In the genomic region with DNA sequence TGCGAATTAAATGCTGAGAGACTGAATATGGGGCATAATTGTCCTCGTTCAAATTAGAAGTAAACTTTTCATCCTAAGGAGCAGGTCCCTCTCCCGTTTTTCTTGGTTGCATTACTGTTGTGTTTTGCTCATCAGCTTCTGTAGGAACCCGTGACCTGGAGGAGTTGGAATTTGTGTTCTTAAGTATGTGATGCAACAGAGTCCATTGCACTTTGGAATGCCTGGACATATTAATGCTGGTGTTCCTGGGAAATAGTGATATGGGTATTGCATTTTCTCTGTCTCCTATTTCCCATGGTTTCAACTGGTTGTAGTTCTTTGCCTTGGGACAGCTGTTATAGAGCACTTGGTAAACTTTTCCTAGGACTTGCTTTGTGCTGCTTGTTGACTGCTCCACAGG, we compare ENCODE assay signal across 27 cellular contexts.
"Had no signal": no experiment of that assay in that cellular context is flagged by ENCODE, and none has a peak within 500 bp of the region (broad histone marks: within the 10 kb centered on the region; RNA-seq: fewer than 3 reads in every experiment).

No MANE protein-coding gene starts in this region.

- H3K9me3 ChIP-seq: colonic mucosa, esophagus squamous epithelium, left lung, lower lobe of right lung had no signal

- H3K4me1 ChIP-seq: colonic mucosa, esophagus squamous epithelium, gastrocnemius medialis, left lung, lower lobe of right lung had no signal

- H3K36me3 ChIP-seq: colonic mucosa, esophagus squamous epithelium, gastrocnemius medialis, heart right ventricle, left lung, lower lobe of right lung had no signal

- H3K4me3 ChIP-seq: colonic mucosa, esophagus squamous epithelium, gastrocnemius medialis, heart right ventricle, left lung, lower lobe of right lung had no signal

- FAIRE-seq: endometrium, kidney had no signal

- DNase-seq: cerebellar nuclear complex; colonic mucosa; cortex of kidney; effector CD8-positive, alpha-beta T cell; effector memory CD8-positive, alpha-beta T cell; endodermal cell; erythroblast; esophagus squamous epithelium; foreskin fibroblast; foreskin melanocyte; gastrocnemius medialis; glutamatergic neuron; head of caudate nucleus; heart right ventricle; hypothalamus; immature natural killer cell; islet precursor cell; kidney; kidney glomerular epithelial cell; left colon; left lung; left ventricle myocardium superior; lower lobe of right lung; mesendoderm; midbrain had no signal

- H3K27ac ChIP-seq: colonic mucosa, epithelial cell of prostate, esophagus squamous epithelium, gastrocnemius medialis, heart right ventricle, left lung, lower lobe of right lung had no signal

- H3K27me3 ChIP-seq: colonic mucosa, esophagus squamous epithelium, gastrocnemius medialis, heart right ventricle, left lung had no signal
